16 cellular contexts compared by ENCODE assay signal in the genomic region with DNA sequence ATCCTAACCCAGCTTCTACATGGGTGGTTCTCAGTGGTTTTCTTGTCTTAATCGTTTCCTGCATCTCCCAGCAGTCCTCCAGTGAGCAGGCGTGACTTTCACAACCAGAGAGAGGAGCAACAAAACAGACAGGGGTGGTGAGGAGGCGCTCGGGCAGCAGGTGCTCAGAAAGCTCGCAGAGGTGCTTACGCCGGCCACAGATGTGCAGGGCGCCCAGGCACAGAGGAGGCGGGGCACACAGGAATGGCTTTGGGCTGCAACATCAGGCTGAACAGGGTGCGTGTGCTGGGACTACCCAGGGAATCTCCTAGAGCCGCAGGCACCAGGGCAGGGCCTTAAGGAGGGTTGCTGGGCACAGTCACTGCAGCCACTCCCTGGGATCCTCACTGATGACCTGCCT. TPM values are rescaled to one million over a fixed set of nuclear protein-coding genes. Genes with fewer than 3 reads are reported as not detected.
DNase-seq lines count a peak whose midpoint lies in the region; ATAC-seq lines count a peak whose summit lies in the region.
"Had no signal": no experiment of that assay in that cellular context is flagged by ENCODE, and none has a peak within 500 bp of the region (broad histone marks: within the 10 kb centered on the region; RNA-seq: fewer than 3 reads in every experiment).

No MANE protein-coding gene starts in this region.

- peak overlapping the region; percentile 55 for H3K27ac Mint-ChIP-seq in activated CD8-positive, alpha-beta memory T cell treated with anti-CD3 and anti-CD28 coated beads, Interleukin-2, amount 10 ng/mL, durations not matched to agents 7 days and 5 days
- peak overlapping the region; percentile 56 for H3K27ac Mint-ChIP-seq in stimulated activated effector memory CD8-positive, alpha-beta T cell treated with anti-CD3 and anti-CD28 coated beads, Interleukin-12 subunit alpha, Interleukin-12 subunit beta, amount 100 ng/mL, for 72 hours
- H3K27ac Mint-ChIP-seq: activated CD4-positive, alpha-beta T cell treated with anti-CD3 and anti-CD28 coated beads for 36 hours had no signal

- peaks cover 23% of the 10 kb centered on the region for H3K36me3 Mint-ChIP-seq in activated CD8-positive, alpha-beta memory T cell treated with anti-CD3 and anti-CD28 coated beads, Interleukin-2, amount 10 ng/mL, durations not matched to agents 7 days and 5 days
- peaks cover 50% of the 10 kb centered on the region for H3K36me3 Mint-ChIP-seq in stimulated activated effector memory CD8-positive, alpha-beta T cell treated with anti-CD3 and anti-CD28 coated beads, Interleukin-12 subunit alpha, Interleukin-12 subunit beta, amount 100 ng/mL, for 72 hours

- DNase-seq in activated CD8-positive, alpha-beta memory T cell treated with anti-CD3 and anti-CD28 coated beads, Interleukin-2, amount 10 ng/mL, durations not matched to agents 7 days and 5 days = no peak
- no peak for DNase-seq in activated CD8-positive, alpha-beta memory T cell treated with anti-CD3 and anti-CD28 coated beads for 24 hours
- peak; percentile 89 for DNase-seq in Jurkat, Clone E6-1 (ENCODE audit: low read depth, low spot score)
- DNase-seq in NCI-H774 (lab: John Stamatoyannopoulos, UW) (peak; percentile 86), NCI-H2081 treated with DMSO at 0.1 percent for 48 hours (lab: John Stamatoyannopoulos, UW) (no peak), NOMO-1 treated with dmso at 0.1 percent for 144 hours (lab: John Stamatoyannopoulos, UW; ENCODE audit: unreplicated experiment) (no peak)
- DNase-seq in stimulated activated effector memory CD8-positive, alpha-beta T cell treated with anti-CD3 and anti-CD28 coated beads, Interleukin-12 subunit alpha, Interleukin-12 subunit beta, amount 100 ng/mL, for 72 hours (ENCODE audit: low spot score in 2 of 2) = no peak
- DNase-seq in activated CD8-positive, alpha-beta memory T cell treated with anti-CD3 and anti-CD28 coated beads, Interleukin-2, amount 50 U/mL, for 48 hours = no peak
- DNase-seq: activated CD4-positive, alpha-beta T cell treated with anti-CD3 and anti-CD28 coated beads for 36 hours; activated T-cell treated with anti-CD3 and anti-CD28 coated beads, Interleukin-2, amount 50 U/mL, for 4 hours; esophagus squamous epithelium; left ventricle myocardium superior; NCI-H2227 treated with DMSO at 0.1 percent for 48 hours; nucleus accumbens; stomach had no signal

- no peaks in the 10 kb centered on the region for H3K9me3 Mint-ChIP-seq in activated CD8-positive, alpha-beta memory T cell treated with anti-CD3 and anti-CD28 coated beads, Interleukin-2, amount 10 ng/mL, durations not matched to agents 7 days and 5 days (ENCODE audit: low read depth)
- H3K9me3 Mint-ChIP-seq in stimulated activated effector memory CD8-positive, alpha-beta T cell treated with anti-CD3 and anti-CD28 coated beads, Interleukin-12 subunit alpha, Interleukin-12 subunit beta, amount 100 ng/mL, for 72 hours = no peaks in the 10 kb centered on the region
- H3K9me3 Mint-ChIP-seq: activated T-cell treated with anti-CD3 and anti-CD28 coated beads, Interleukin-2, amount 50 U/mL, for 4 hours had no signal

- CTCF ChIA-PET in activated CD8-positive, alpha-beta memory T cell treated with anti-CD3 and anti-CD28 coated beads, Interleukin-2, amount 10 ng/mL, durations not matched to agents 7 days and 5 days (lab: Charles Lee) = no interaction called here

- no peak overlapping the region for H3K4me3 ChIP-seq in Jurkat, Clone E6-1 (ENCODE audit: low read length)
- H3K4me3 ChIP-seq: cardiac muscle cell, esophagus squamous epithelium, stomach had no signal

- peaks cover 27% of the 10 kb centered on the region for H3K4me1 Mint-ChIP-seq in activated CD8-positive, alpha-beta memory T cell treated with anti-CD3 and anti-CD28 coated beads, Interleukin-2, amount 10 ng/mL, durations not matched to agents 7 days and 5 days
- H3K4me1 Mint-ChIP-seq in stimulated activated effector memory CD8-positive, alpha-beta T cell treated with anti-CD3 and anti-CD28 coated beads, Interleukin-12 subunit alpha, Interleukin-12 subunit beta, amount 100 ng/mL, for 72 hours = peaks cover 39% of the 10 kb centered on the region

- peak; percentile 27 for ATAC-seq in activated CD8-positive, alpha-beta memory T cell treated with anti-CD3 and anti-CD28 coated beads, Interleukin-2, amount 10 ng/mL, durations not matched to agents 7 days and 5 days
- ATAC-seq in stimulated activated effector memory CD8-positive, alpha-beta T cell treated with anti-CD3 and anti-CD28 coated beads, Interleukin-12 subunit alpha, Interleukin-12 subunit beta, amount 100 ng/mL, for 72 hours = peak; percentile 36
- ATAC-seq: activated CD4-positive, alpha-beta T cell treated with anti-CD3 and anti-CD28 coated beads for 36 hours; activated T-cell treated with anti-CD3 and anti-CD28 coated beads, Interleukin-2, amount 50 U/mL, for 4 hours; left ventricle myocardium superior had no signal

- no peak overlapping the region for H3K4me3 Mint-ChIP-seq in activated CD8-positive, alpha-beta memory T cell treated with anti-CD3 and anti-CD28 coated beads, Interleukin-2, amount 10 ng/mL, durations not matched to agents 7 days and 5 days
- H3K4me3 Mint-ChIP-seq in stimulated activated effector memory CD8-positive, alpha-beta T cell treated with anti-CD3 and anti-CD28 coated beads, Interleukin-12 subunit alpha, Interleukin-12 subunit beta, amount 100 ng/mL, for 72 hours = no peak overlapping the region
- H3K4me3 Mint-ChIP-seq: activated CD4-positive, alpha-beta T cell treated with anti-CD3 and anti-CD28 coated beads for 36 hours; activated T-cell treated with anti-CD3 and anti-CD28 coated beads, Interleukin-2, amount 50 U/mL, for 4 hours had no signal

- no peaks in the 10 kb centered on the region for H3K27me3 Mint-ChIP-seq in activated CD8-positive, alpha-beta memory T cell treated with anti-CD3 and anti-CD28 coated beads, Interleukin-2, amount 10 ng/mL, durations not matched to agents 7 days and 5 days
- H3K27me3 Mint-ChIP-seq: activated CD4-positive, alpha-beta T cell treated with anti-CD3 and anti-CD28 coated beads for 36 hours had no signal

RNA-seq across cellular contexts. Expression of a gene that starts 32.6 kb away (rescaled TPM):
- total RNA-seq in activated CD8-positive, alpha-beta memory T cell treated with anti-CD3 and anti-CD28 coated beads, Interleukin-2, amount 10 ng/mL, durations not matched to agents 7 days and 5 days = 100 to 1,000 TPM in 1 of 2 experiments, 10 to 100 TPM in 1; 86.0 to 114 TPM
- polyA plus RNA-seq in Jurkat, Clone E6-1 (2012; ENCODE audit: insufficient read depth, insufficient read length) = 77.1 TPM

Comparison
In these comparisons a context has a peak if more than half of its experiments do, and no peak if none do; other contexts are left out.
1. DNase-seq: peak in Jurkat, Clone E6-1 (single experiment) and NCI-H774 (single experiment); none in activated CD8-positive, alpha-beta memory T cell treated with anti-CD3 and anti-CD28 coated beads, Interleukin-2, amount 10 ng/mL, durations not matched to agents 7 days and 5 days (single experiment), activated CD8-positive, alpha-beta memory T cell treated with anti-CD3 and anti-CD28 coated beads for 24 hours (single experiment), stimulated activated effector memory CD8-positive, alpha-beta T cell treated with anti-CD3 and anti-CD28 coated beads, Interleukin-12 subunit alpha, Interleukin-12 subunit beta, amount 100 ng/mL, for 72 hours (0 of 2), NCI-H2081 treated with DMSO at 0.1 percent for 48 hours (single experiment), activated CD8-positive, alpha-beta memory T cell treated with anti-CD3 and anti-CD28 coated beads, Interleukin-2, amount 50 U/mL, for 48 hours (single experiment) and NOMO-1 treated with dmso at 0.1 percent for 144 hours (single experiment).